Comparison of ENCODE assay signal across 1 cellular context in genomic region chr17:74853048-74853397, GRCh38.
TF ChIP-seq lines count a peak whose summit lies in the region.

No MANE protein-coding gene starts in this region.

TF ChIP-seq in K562, 482 proteins besides CTCF, POLR2A, EP300 and RAD21:
- TF ChIP-seq ZNF444 (CRISPR knock-in tag; IDR thresholded peaks at IDR 0.05) (no peak), SP2 (IDR thresholded peaks at IDR 0.05; ENCODE audit: extremely low read depth, low read depth, low read length, poor library complexity, severe bottlenecking) (no peak), CBX8 (IDR thresholded peaks at IDR 0.05; ENCODE audit: borderline replicate concordance, extremely low read depth, low read depth, low read length, poor library complexity, severe bottlenecking) (no peak), ETV1 (tag; conservative IDR thresholded peaks at IDR 0.05; ENCODE audit: low read depth) (no peak), BRD4 (IDR thresholded peaks at IDR 0.05) (no peak), ZNF408 (CRISPR knock-in tag; IDR thresholded peaks at IDR 0.05; ENCODE audit: low read depth) (no peak), TEAD2 (tag; IDR thresholded peaks at IDR 0.05) (no peak), ZNF76 (CRISPR knock-in tag; IDR thresholded peaks at IDR 0.05; ENCODE audit: borderline replicate concordance) (no peak), ZNF232 (CRISPR knock-in tag; IDR thresholded peaks at IDR 0.05) (no peak), CEBPG (CRISPR knock-in tag; IDR thresholded peaks at IDR 0.05) (no peak), CEBPG (tag; conservative IDR thresholded peaks at IDR 0.05 in 1 of 2, IDR thresholded peaks at IDR 0.05 in 1 of 2) (no peak), ZNF316 (IDR thresholded peaks at IDR 0.05) (no peak), CREM (IDR thresholded peaks at IDR 0.05; ENCODE audit: low read depth) (no peak)
